In genomic region chr5:14213813-14214585, GRCh38 we compare ENCODE assay signal across 12 cellular contexts.
A peak's percentile ranks its signal among the peaks of the same experiment; 100 is the strongest.
DNase-seq lines count a peak whose midpoint lies in the region; ATAC-seq and TF ChIP-seq lines count a peak whose summit lies in the region.
"Had no signal": no experiment of that assay in that cellular context is flagged by ENCODE, and none has a peak within 500 bp of the region (broad histone marks: within the 10 kb centered on the region; RNA-seq: fewer than 3 reads in every experiment).

No MANE protein-coding gene starts in this region.

- peaks cover 13% of the 10 kb centered on the region for H3K27me3 Mint-ChIP-seq in activated T-cell treated with anti-CD3 and anti-CD28 coated beads, Interleukin-2, amount 50 U/mL, for 4 hours (ENCODE audit: low read depth)

- H3K27ac ChIP-seq in liver (ENCODE audit: low read depth in 1 of 2, low read length in 2 of 2), result peak overlapping the region; percentile 27 to 71

- no peaks in the 10 kb centered on the region for H3K36me3 ChIP-seq in liver (ENCODE audit: control insufficient read depth in 4 of 4, insufficient read depth in 3 of 4, low read depth in 1 of 4, low read length in 3 of 4)

- no peak overlapping the region for H3K4me3 Mint-ChIP-seq in activated T-cell treated with anti-CD3 and anti-CD28 coated beads, Interleukin-2, amount 50 U/mL, for 4 hours
- H3K4me3 Mint-ChIP-seq: activated naive CD4-positive, alpha-beta T cell treated with anti-CD3 and anti-CD28 coated beads for 36 hours; immature natural killer cell had no signal

- H3K4me1 Mint-ChIP-seq in activated T-cell treated with anti-CD3 and anti-CD28 coated beads, Interleukin-2, amount 50 U/mL, for 4 hours (ENCODE audit: low read depth), result peaks cover 1% of the 10 kb centered on the region

- ATAC-seq in GM21619 (IDR thresholded peaks at IDR 0.05; ENCODE audit: unreplicated experiment), result peak; percentile 33
- no peak for ATAC-seq in activated T-cell treated with anti-CD3 and anti-CD28 coated beads, Interleukin-2, amount 50 U/mL, for 4 hours
- ATAC-seq: sciatic nerve had no signal

- H3K4me3 ChIP-seq in GM12864 (ENCODE audit: low read depth, low read length) (peak overlapping the region; percentile 43), liver (ENCODE audit: low read depth in 1 of 3, low read length in 3 of 3) (no peak overlapping the region)

- peaks cover 22 to 47% (median 29%) of the 10 kb centered on the region in 4 donors for H3K4me1 ChIP-seq in liver (ENCODE audit: control insufficient read depth in 4 of 4, insufficient read depth in 4 of 4, low read length in 3 of 4)

- H3K9me3 ChIP-seq in liver (ENCODE audit: control insufficient read depth in 4 of 4, low read length in 3 of 4), result no peaks in the 10 kb centered on the region

- no peaks in the 10 kb centered on the region for H3K36me3 Mint-ChIP-seq in activated T-cell treated with anti-CD3 and anti-CD28 coated beads, Interleukin-2, amount 50 U/mL, for 4 hours (ENCODE audit: insufficient read depth)
- H3K36me3 Mint-ChIP-seq: immature natural killer cell had no signal

- H3K27me3 ChIP-seq in liver (ENCODE audit: control insufficient read depth in 4 of 4, insufficient read depth in 4 of 4, low read length in 3 of 4), result no peaks in the 10 kb centered on the region

- DNase-seq in GM12864 (ENCODE audit: low read depth), result no peak
- peak; percentile 27 for DNase-seq in HT-29 (ENCODE audit: low spot score)
- no peak for DNase-seq in DMS153 (lab: John Stamatoyannopoulos, UW)
- DNase-seq in stimulated activated naive CD4-positive, alpha-beta T cell (lab: John Stamatoyannopoulos, UW), result no peak
- no peak for DNase-seq in activated T-cell treated with anti-CD3 and anti-CD28 coated beads, Interleukin-2, amount 50 U/mL, for 4 hours
- DNase-seq in activated T-cell treated with anti-CD3 and anti-CD28 coated beads for 4 hours, result no peak
- DNase-seq: activated naive CD4-positive, alpha-beta T cell treated with anti-CD3 and anti-CD28 coated beads for 36 hours; immature natural killer cell; NCI-H510A had no signal

- WGBS in liver, result 51% methylated on average over 6 of the region's 6 CpGs

- H3K9me3 Mint-ChIP-seq in activated T-cell treated with anti-CD3 and anti-CD28 coated beads, Interleukin-2, amount 50 U/mL, for 4 hours, result no peaks in the 10 kb centered on the region
- H3K9me3 Mint-ChIP-seq: activated naive CD4-positive, alpha-beta T cell treated with anti-CD3 and anti-CD28 coated beads for 36 hours; immature natural killer cell had no signal

- TF ChIP-seq RAD21 in liver (IDR thresholded peaks at IDR 0.05), result no peak

- TF ChIP-seq CTCF in GM12864 (IDR thresholded peaks at IDR 0.05; ENCODE audit: low read depth, low read length, missing control alignments) (no peak), liver (IDR thresholded peaks at IDR 0.05; ENCODE audit: low read depth, low read length, missing input control) (no peak)

- H3K9ac ChIP-seq in liver (ENCODE audit: low read depth in 1 of 2, low read length in 2 of 2), result peak overlapping the region in 1 of 2 donors; percentile 32

TF ChIP-seq in liver, 16 proteins besides CTCF, POLR2A, EP300 and RAD21:
- TF ChIP-seq, protein P1, sequence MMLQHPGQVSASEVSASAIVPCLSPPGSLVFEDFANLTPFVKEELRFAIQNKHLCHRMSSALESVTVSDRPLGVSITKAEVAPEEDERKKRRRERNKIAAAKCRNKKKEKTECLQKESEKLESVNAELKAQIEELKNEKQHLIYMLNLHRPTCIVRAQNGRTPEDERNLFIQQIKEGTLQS (IDR thresholded peaks at IDR 0.05), result no peak
- TF ChIP-seq HNF4A (conservative IDR thresholded peaks at IDR 0.05) (no peak), YY1 (IDR thresholded peaks at IDR 0.05) (no peak), RXRA (IDR thresholded peaks at IDR 0.05) (no peak), FOXA2 (IDR thresholded peaks at IDR 0.05) (no peak)
TF ChIP-seq in liver: peak in this region for 0.
